18 cellular contexts compared by ENCODE assay signal in genomic region chr10:92993671-92994304, GRCh38.
DNase-seq lines count a peak whose midpoint lies in the region; TF ChIP-seq lines count a peak whose summit lies in the region.
"Had no signal": no experiment of that assay in that cellular context is flagged by ENCODE, and none has a peak within 500 bp of the region (broad histone marks: within the 10 kb centered on the region; RNA-seq: fewer than 3 reads in every experiment).

No MANE protein-coding gene starts in this region.

- in situ Hi-C loops in KBM-7 (cut with MboI; ENCODE audit: low pct_unique_long_range_greater_than_20kb, low sequenced_read_pairs) = no loop called here
- in situ Hi-C loops in GM13976 (cut with MboI; ENCODE audit: low sequenced_read_pairs, unreplicated experiment) = no loop called here

- TF ChIP-seq CTCF in GM13976 (IDR thresholded peaks at IDR 0.05; ENCODE audit: borderline replicate concordance, control extremely low read depth, extremely low read depth, insufficient read depth, missing control alignments) = no peak

- DNase-seq in NCI-H82 (lab: John Stamatoyannopoulos, UW) = peak; percentile 48
- DNase-seq in NCI-H82 treated with DMSO at 0.1 percent for 48 hours (lab: John Stamatoyannopoulos, UW; ENCODE audit: unreplicated experiment) = no peak
- DNase-seq in KBM-7 = peak; percentile 69
- peak; percentile 93 for DNase-seq in NCI-H446 treated with DMSO at 0.1 percent for 48 hours (lab: John Stamatoyannopoulos, UW)
- peak; percentile 2 for DNase-seq in left kidney (ENCODE audit: low read depth, low spot score)
- DNase-seq in iPS-NIHi7 (ENCODE audit: extremely low spot score) = no peak
- DNase-seq in OCI-M2 (lab: John Stamatoyannopoulos, UW; ENCODE audit: unreplicated experiment) = no peak
- no peak for DNase-seq in GM13976 (ENCODE audit: low spot score)
- DNase-seq: ACHN; activated CD4-positive, alpha-beta memory T cell treated with anti-CD3 and anti-CD28 coated beads for 36 hours; aorta; Caco-2; erythroblast; H7; head of caudate nucleus; left cardiac atrium; NCI-H526; stimulated activated CD4-positive, alpha-beta T cell treated with anti-CD3 and anti-CD28 coated beads, Interleukin-12 subunit alpha, Interleukin-12 subunit beta, amount 100 ng/mL, for 4 hours had no signal

Comparison
In these comparisons a context has a peak if more than half of its experiments do, and no peak if none do; other contexts are left out.
1. DNase-seq: peak in NCI-H82 (single experiment), KBM-7 (single experiment), NCI-H446 treated with DMSO at 0.1 percent for 48 hours (single experiment) and left kidney (single experiment); none in NCI-H82 treated with DMSO at 0.1 percent for 48 hours (single experiment), iPS-NIHi7 (single experiment), OCI-M2 (single experiment) and GM13976 (single experiment).